ENCODE assay signal across 10 cellular contexts in the genomic region with DNA sequence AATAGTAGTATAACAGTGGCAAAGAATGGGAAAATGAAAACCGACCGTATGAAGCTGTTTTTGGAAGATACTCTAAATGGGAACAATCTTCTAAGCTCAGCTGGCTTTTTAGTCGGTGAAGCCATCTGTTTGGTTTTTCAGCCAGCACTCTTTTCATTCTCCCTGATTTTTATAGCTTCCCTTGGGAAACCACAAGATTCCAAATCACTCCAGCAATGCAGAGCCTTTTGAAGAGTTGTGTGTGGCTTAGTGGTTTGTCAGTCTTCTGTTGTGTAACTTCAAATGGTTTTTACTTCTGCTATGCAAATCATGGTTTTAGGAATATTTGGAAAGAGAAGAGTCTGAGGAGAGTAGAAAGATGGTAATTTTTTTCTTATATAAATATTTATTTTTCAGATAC.
DNase-seq lines count a peak whose midpoint lies in the region; ATAC-seq and TF ChIP-seq lines count a peak whose summit lies in the region.
"Had no signal": no experiment of that assay in that cellular context is flagged by ENCODE, and none has a peak within 500 bp of the region (broad histone marks: within the 10 kb centered on the region; RNA-seq: fewer than 3 reads in every experiment).

No MANE protein-coding gene starts in this region.

- WGBS in GM23248 (ENCODE audit: low coverage in 1 of 2, low lambda C conversion rate in 2 of 2, missing lambda C conversion rate in 2 of 2), 2 experiments: 2 to 6% methylated on average over 3 of the region's 3 CpGs

- no peak for TF ChIP-seq CTCF in retinal pigment epithelial cell (conservative IDR thresholded peaks at IDR 0.05; ENCODE audit: low read depth, low read length)

- H3K4me2 ChIP-seq in GM23248 (ENCODE audit: unreplicated experiment): peak overlapping the region; percentile 74

- peak; percentile 86 for DNase-seq in GM23248
- DNase-seq in RPMI7951 (ENCODE audit: low read depth): peak; percentile 86
- DNase-seq in fibroblast of peridontal ligament (ENCODE audit: extremely low read depth): peak; percentile 99
- peak; percentile 60 for DNase-seq in retinal pigment epithelial cell (ENCODE audit: low read depth)
- DNase-seq in activated CD4-positive, CD25-positive, alpha-beta regulatory T cell treated with anti-CD3 and anti-CD28 coated beads, Interleukin-2, amount 50 U/mL, for 72 hours: no peak
- DNase-seq in activated naive CD4-positive, alpha-beta T cell treated with anti-CD3 and anti-CD28 coated beads, Interleukin-2, amount 50 U/mL, for 72 hours (ENCODE audit: low spot score in 2 of 2): no peak
- DNase-seq in stimulated activated naive CD4-positive, alpha-beta T cell treated with Interleukin-2 at 50 U/mL for 16 hours (lab: John Stamatoyannopoulos, UW): no peak
- no peak for DNase-seq in SIG-M5 treated with dmso at 0.1 percent for 504 hours (lab: John Stamatoyannopoulos, UW; ENCODE audit: unreplicated experiment)
- DNase-seq: kidney, NCI-H1092 treated with DMSO at 0.1 percent for 48 hours had no signal

- peaks cover 0 to 3% of the 10 kb centered on the region in 2 donors for H3K36me3 Mint-ChIP-seq in activated naive CD4-positive, alpha-beta T cell treated with anti-CD3 and anti-CD28 coated beads, Interleukin-2, amount 50 U/mL, for 72 hours

- no peaks in the 10 kb centered on the region for H3K36me3 ChIP-seq in GM23248 (ENCODE audit: low read depth)

- no peaks in the 10 kb centered on the region; the same call in 1 of the 2 replicates for H4K20me1 ChIP-seq in GM23248 (ENCODE audit: insufficient read depth)

- no peaks in the 10 kb centered on the region for H3K9me3 ChIP-seq in GM23248 (ENCODE audit: low read depth)

- H3F3A ChIP-seq in GM23248 (ENCODE audit: insufficient read depth): peaks cover 10% of the 10 kb centered on the region

- H3K79me2 ChIP-seq in GM23248 (ENCODE audit: insufficient read depth): no peaks in the 10 kb centered on the region

- in situ Hi-C loops in GM23248 (cut with MboI): no loop called here

- H2AFZ ChIP-seq in GM23248: no peak overlapping the region

- H3K9ac ChIP-seq in GM23248: no peak overlapping the region

- H3K4me1 ChIP-seq in GM23248 (ENCODE audit: insufficient read depth): peaks cover 23% of the 10 kb centered on the region

- no peaks in the 10 kb centered on the region for H3K27me3 ChIP-seq in GM23248 (replicated peaks; ENCODE audit: insufficient read depth)

- peak overlapping the region; percentile 32; the same call in 1 of the 2 replicates for H3K27ac ChIP-seq in GM23248

- H3K9me2 ChIP-seq in GM23248 (ENCODE audit: insufficient read depth): no peaks in the 10 kb centered on the region

- no peak overlapping the region for H3K27ac Mint-ChIP-seq in activated naive CD4-positive, alpha-beta T cell treated with anti-CD3 and anti-CD28 coated beads, Interleukin-2, amount 50 U/mL, for 72 hours

- no peaks in the 10 kb centered on the region for H3K9me3 Mint-ChIP-seq in activated naive CD4-positive, alpha-beta T cell treated with anti-CD3 and anti-CD28 coated beads, Interleukin-2, amount 50 U/mL, for 72 hours

- peak overlapping the region; percentile 33 for H3K4me3 ChIP-seq in GM23248
- no peak overlapping the region for H3K4me3 ChIP-seq in retinal pigment epithelial cell (ENCODE audit: low read length)

- no peak for ATAC-seq in activated naive CD4-positive, alpha-beta T cell treated with anti-CD3 and anti-CD28 coated beads, Interleukin-2, amount 50 U/mL, for 72 hours

Comparison
In these comparisons a context has a peak if more than half of its experiments do, and no peak if none do; other contexts are left out.
1. DNase-seq: peak in GM23248 (single experiment), RPMI7951 (single experiment), fibroblast of peridontal ligament (single experiment) and retinal pigment epithelial cell (single experiment); none in activated CD4-positive, CD25-positive, alpha-beta regulatory T cell treated with anti-CD3 and anti-CD28 coated beads, Interleukin-2, amount 50 U/mL, for 72 hours (single experiment), activated naive CD4-positive, alpha-beta T cell treated with anti-CD3 and anti-CD28 coated beads, Interleukin-2, amount 50 U/mL, for 72 hours (0 of 2), stimulated activated naive CD4-positive, alpha-beta T cell treated with Interleukin-2 at 50 U/mL for 16 hours (single experiment) and SIG-M5 treated with dmso at 0.1 percent for 504 hours (single experiment).